1 cellular context compared by ENCODE assay signal in the genomic region with DNA sequence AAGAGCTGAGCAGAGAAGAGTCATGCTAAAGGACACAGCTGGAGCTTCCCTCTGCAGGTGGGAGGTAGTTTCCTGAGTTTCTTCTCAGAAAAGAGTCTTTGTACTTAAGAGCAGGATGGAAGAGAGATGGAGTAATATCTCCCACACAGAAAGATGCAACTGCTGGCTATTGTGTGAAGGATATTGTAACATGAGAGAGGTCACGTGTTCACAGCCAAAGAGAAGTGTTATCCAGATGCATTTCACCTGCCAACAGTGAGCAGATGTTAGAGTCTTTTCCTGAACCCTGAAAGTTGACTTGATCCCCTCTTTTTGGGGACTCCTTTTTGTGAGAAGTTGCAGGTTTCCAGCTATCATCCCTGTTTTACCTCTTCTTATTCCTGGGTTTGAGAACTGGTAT.
TF ChIP-seq lines count a peak whose summit lies in the region.

No MANE protein-coding gene starts in this region.

TF ChIP-seq in HepG2, 621 proteins besides CTCF, POLR2A, EP300 and RAD21 (continued from another document):
- TF ChIP-seq ZNF569 (CRISPR knock-in tag; IDR thresholded peaks at IDR 0.05; ENCODE audit: borderline replicate concordance) (no peak), SRY (CRISPR knock-in tag; IDR thresholded peaks at IDR 0.05) (no peak), ELF1 (CRISPR knock-in tag; IDR thresholded peaks at IDR 0.05) (no peak)
